19 cellular contexts compared by ENCODE assay signal in the genomic region with DNA sequence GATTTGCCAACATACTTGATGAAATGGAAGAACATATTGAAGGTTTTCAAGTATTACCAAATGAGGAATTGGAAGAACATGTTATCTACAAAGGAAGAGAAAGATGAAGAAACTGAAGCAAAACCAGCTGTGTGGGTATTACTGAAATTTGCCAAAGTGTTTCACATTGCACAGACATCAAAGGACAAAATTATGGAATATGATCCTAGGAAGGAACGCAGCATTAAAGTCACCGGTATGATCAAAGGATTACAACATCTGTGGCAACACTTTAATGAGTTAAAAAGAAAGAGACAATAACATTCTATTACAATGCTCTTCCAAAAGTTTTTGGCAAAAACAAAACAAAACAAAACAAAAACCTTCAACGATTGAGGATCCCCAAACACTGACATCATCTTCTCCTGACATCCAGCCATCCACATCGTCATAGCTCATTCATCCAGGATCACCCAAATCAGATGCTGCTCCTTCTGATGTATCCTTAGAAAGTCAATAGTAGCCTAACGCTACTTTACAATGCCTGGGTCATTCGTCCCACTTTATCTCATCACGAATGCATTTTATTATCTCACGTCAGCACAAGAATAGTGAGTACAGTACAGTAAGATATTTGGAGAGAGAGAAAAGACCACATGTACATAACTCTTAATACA.
DNase-seq lines count a peak whose midpoint lies in the region; ATAC-seq, FAIRE-seq and TF ChIP-seq lines count a peak whose summit lies in the region.
"Had no signal": no experiment of that assay in that cellular context is flagged by ENCODE, and none has a peak within 500 bp of the region (broad histone marks: within the 10 kb centered on the region; RNA-seq: fewer than 3 reads in every experiment).

No MANE protein-coding gene starts in this region.

- no peak overlapping the region for H2BK20ac ChIP-seq in H1 (ENCODE audit: low read length)

- TF ChIP-seq EP300 in H1 (IDR thresholded peaks at IDR 0.05; ENCODE audit: borderline replicate concordance in 1 of 2, low read depth in 2 of 2, low read length in 2 of 2): no peak

- no peak overlapping the region for H2BK15ac ChIP-seq in H1 (ENCODE audit: low read length)

- H4K5ac ChIP-seq in H1 (ENCODE audit: insufficient read length, low read depth, low read length): no peak overlapping the region

- no peak overlapping the region for H2AFZ ChIP-seq in H1 (ENCODE audit: low read length)
- H2AFZ ChIP-seq in keratinocyte (ENCODE audit: control insufficient read depth, low read length): no peak overlapping the region
- H2AFZ ChIP-seq: GM23338 had no signal

- DNase-seq in left ventricle myocardium superior: no peak
- no peak for DNase-seq in heart right ventricle
- DNase-seq in H1 (ENCODE audit: low read depth in 1 of 2, low spot score in 2 of 2): no peak
- DNase-seq in keratinocyte (ENCODE audit: low read depth, low spot score): no peak
- DNase-seq in SJCRH30: no peak
- DNase-seq: Calu3; CD8-positive, alpha-beta T cell; DMS 273 treated with DMSO at 0.1 percent for 48 hours; DMS53; DND-41; EL; H9 had no signal

- ATAC-seq in left ventricle myocardium superior: peak; percentile 40
- no peak for ATAC-seq in heart right ventricle
- ATAC-seq in GM18867 (IDR thresholded peaks at IDR 0.05; ENCODE audit: unreplicated experiment): no peak
- ATAC-seq in HG02623 (IDR thresholded peaks at IDR 0.05; ENCODE audit: unreplicated experiment): no peak
- ATAC-seq: CD8-positive, alpha-beta T cell; GM12878; GM23338; HepG2 had no signal

- no peak for TF ChIP-seq RAD21 in H1 (IDR thresholded peaks at IDR 0.05 in 1 of 2, conservative IDR thresholded peaks at IDR 0.05 in 1 of 2; ENCODE audit: low read depth in 2 of 2, low read length in 2 of 2)

- no peaks in the 10 kb centered on the region for H3K23me2 ChIP-seq in H1 (ENCODE audit: low read depth, low read length)

- H3K9me3 ChIP-seq in heart right ventricle (no peaks in the 10 kb centered on the region), H1 (ENCODE audit: insufficient read depth in 2 of 2, low read depth in 1 of 2, low read length in 1 of 2) (no peaks in the 10 kb centered on the region), keratinocyte (ENCODE audit: control insufficient read depth, low read depth, low read length) (no peaks in the 10 kb centered on the region), SJCRH30 (replicated peaks) (no peaks in the 10 kb centered on the region)
- H3K9me3 ChIP-seq: BLaER1 treated with 17β-estradiol and CSF1 and Interleukin-3, amounts not matched to agents 10 nM and 100 nM had no signal

- no peak overlapping the region for H3K4ac ChIP-seq in H1 (replicated peaks; ENCODE audit: insufficient read length, low read depth, low read length)

- intact Hi-C loops in left ventricle myocardium superior (cut with micrococcal nuclease) (no loop called here), heart right ventricle (cut with DNase I) (no loop called here)

- no peak overlapping the region for H4K91ac ChIP-seq in H1 (replicated peaks; ENCODE audit: insufficient read length, low read length)

- H3K79me1 ChIP-seq in H1 (ENCODE audit: low read depth, low read length): no peaks in the 10 kb centered on the region

- H3K18ac ChIP-seq in H1 (ENCODE audit: extremely low read depth, low read length): no peak overlapping the region

- H3K4me2 ChIP-seq in H1 (ENCODE audit: insufficient read depth in 1 of 2, low read depth in 2 of 2, low read length in 2 of 2): no peak overlapping the region
- no peak overlapping the region for H3K4me2 ChIP-seq in keratinocyte (ENCODE audit: control insufficient read depth, extremely low read depth, insufficient read depth, low read depth, low read length)
- H3K4me2 ChIP-seq: BLaER1 treated with 17β-estradiol and CSF1 and Interleukin-3, amounts not matched to agents 10 nM and 100 nM; GM23338 had no signal

- H3K27me3 ChIP-seq in heart right ventricle (no peaks in the 10 kb centered on the region), H1 (replicated peaks in 1 of 4; ENCODE audit: control insufficient read depth in 3 of 4, extremely low read depth in 1 of 4, insufficient read depth in 3 of 4, low read length in 3 of 4) (no peaks in the 10 kb centered on the region), keratinocyte (ENCODE audit: control insufficient read depth, extremely low read depth, insufficient read depth, low read length) (no peaks in the 10 kb centered on the region), SJCRH30 (no peaks in the 10 kb centered on the region)
- H3K27me3 ChIP-seq: BLaER1 treated with 17β-estradiol and CSF1 and Interleukin-3, amounts not matched to agents 10 nM and 100 nM had no signal

- FAIRE-seq in H1 (lab: Jason Lieb, UNC) (peak; percentile 88), keratinocyte (lab: Jason Lieb, UNC) (peak; percentile 5)
- FAIRE-seq: GM12878, HepG2 had no signal

- no peak overlapping the region for H4K8ac ChIP-seq in H1 (ENCODE audit: extremely low read depth, insufficient read depth, low read length)

- H3K36me3 ChIP-seq in heart right ventricle: peaks cover 0 to 30% (median 0%) of the 10 kb centered on the region in 9 donors
- no peaks in the 10 kb centered on the region for H3K36me3 ChIP-seq in H1 (ENCODE audit: control insufficient read depth in 2 of 4, insufficient read depth in 4 of 4, low read length in 3 of 4)
- no peaks in the 10 kb centered on the region for H3K36me3 ChIP-seq in keratinocyte (ENCODE audit: control insufficient read depth in 2 of 2, extremely low read depth in 1 of 2, insufficient read depth in 2 of 2, low read length in 2 of 2)
- H3K36me3 ChIP-seq in SJCRH30: no peaks in the 10 kb centered on the region
- H3K36me3 ChIP-seq: BLaER1 treated with 17β-estradiol and CSF1 and Interleukin-3, amounts not matched to agents 10 nM and 100 nM had no signal

- no peak for TF ChIP-seq POLR2A in H1 (IDR thresholded peaks at IDR 0.05; ENCODE audit: control extremely low read depth in 1 of 2, low read depth in 2 of 2, low read length in 2 of 2)

- no peak overlapping the region for H3K56ac ChIP-seq in H1 (replicated peaks; ENCODE audit: insufficient read length, low read depth, low read length)

- no peak overlapping the region for H3K23ac ChIP-seq in H1 (ENCODE audit: insufficient read length)

- H2BK12ac ChIP-seq in H1 (ENCODE audit: low read depth, low read length): no peak overlapping the region

- no peaks in the 10 kb centered on the region for H3K9me1 ChIP-seq in keratinocyte (ENCODE audit: control insufficient read depth, extremely low read depth, insufficient read depth, low read length)

- H2BK5ac ChIP-seq in H1 (ENCODE audit: low read depth, low read length): no peak overlapping the region

- POLR2A ChIA-PET in H1 (lab: Charles Lee; ENCODE audit: partially characterized antibody): no interaction called here

- WGBS in heart right ventricle, 2 donors: 67 to 69% methylated on average over 8 of the region's 8 CpGs
- whole genome bisulfite sequencing in H1 (ENCODE audit: extremely low coverage in 1 of 2, insufficient coverage in 1 of 2, insufficient read length in 1 of 2, insufficient replicate concordance in 2 of 2, low coverage in 1 of 2, low lambda C conversion rate in 2 of 2, missing lambda C conversion rate in 1 of 2), 2 experiments: 89% methylated on average over 8 of the region's 8 CpGs; no CpG with 5 or more reads in 1 of the 2 experiments

- no peak overlapping the region for H3K9ac ChIP-seq in H1 (replicated peaks in 1 of 4; ENCODE audit: extremely low read depth in 1 of 4, low read depth in 3 of 4, low read length in 3 of 4)
- no peak overlapping the region for H3K9ac ChIP-seq in keratinocyte (ENCODE audit: control insufficient read depth, extremely low read depth, insufficient read depth, low read length)
- H3K9ac ChIP-seq: BLaER1 treated with 17β-estradiol and CSF1 and Interleukin-3, amounts not matched to agents 10 nM and 100 nM had no signal

- H4K20me1 ChIP-seq in H1 (replicated peaks in 1 of 2; ENCODE audit: control insufficient read depth in 1 of 2, insufficient read depth in 2 of 2, low read length in 2 of 2) (no peaks in the 10 kb centered on the region), keratinocyte (ENCODE audit: control insufficient read depth, extremely low read depth, insufficient read depth, low read length) (no peaks in the 10 kb centered on the region)
- H4K20me1 ChIP-seq: BLaER1 treated with 17β-estradiol and CSF1 and Interleukin-3, amounts not matched to agents 10 nM and 100 nM had no signal

- no peak overlapping the region for H3K14ac ChIP-seq in H1 (ENCODE audit: insufficient read length)

- H3K4me1 ChIP-seq in heart right ventricle: no peaks in the 10 kb centered on the region
- peaks cover 0 to 3% (median 0%) of the 10 kb centered on the region in 4 experiments; a peak in 1 of 7 replicates for H3K4me1 ChIP-seq in H1 (replicated peaks in 1 of 4; ENCODE audit: control insufficient read depth in 3 of 4, insufficient read depth in 4 of 4, low read length in 3 of 4)
- peaks cover 6% of the 10 kb centered on the region for H3K4me1 ChIP-seq in keratinocyte (ENCODE audit: control insufficient read depth, extremely low read depth, insufficient read depth, low read length)
- H3K4me1 ChIP-seq in SJCRH30: no peaks in the 10 kb centered on the region
- H3K4me1 ChIP-seq: BLaER1 treated with 17β-estradiol and CSF1 and Interleukin-3, amounts not matched to agents 10 nM and 100 nM had no signal

- H3K4me3 ChIP-seq in heart right ventricle (no peak overlapping the region), H1 (ENCODE audit: extremely low read depth in 1 of 4, insufficient read depth in 2 of 4, low read depth in 3 of 4, low read length in 4 of 4) (no peak overlapping the region), keratinocyte (ENCODE audit: control insufficient read depth in 2 of 3, extremely low read depth in 1 of 3, insufficient read depth in 2 of 3, low read depth in 1 of 3, low read length in 3 of 3) (no peak overlapping the region), SJCRH30 (no peak overlapping the region)
- H3K4me3 ChIP-seq: BLaER1 treated with 17β-estradiol and CSF1 and Interleukin-3, amounts not matched to agents 10 nM and 100 nM; GM12878; GM23338 had no signal

- no peak overlapping the region for H2BK120ac ChIP-seq in H1 (replicated peaks; ENCODE audit: low read depth, low read length)

- H3K79me2 ChIP-seq in H1 (ENCODE audit: control insufficient read depth in 1 of 2, insufficient read depth in 2 of 2, low read length in 2 of 2): no peaks in the 10 kb centered on the region
- H3K79me2 ChIP-seq in keratinocyte (ENCODE audit: control insufficient read depth, insufficient read depth, low read length): no peaks in the 10 kb centered on the region

- dilution Hi-C loops in keratinocyte (cut with MboI; ENCODE audit: extremely low pct_ligation_motif_present, low sequenced_read_pairs): no loop called here

- TF ChIP-seq CTCF in heart right ventricle (IDR thresholded peaks at IDR 0.05) (no peak), H1 (IDR thresholded peaks at IDR 0.05; ENCODE audit: control extremely low read depth in 1 of 3, insufficient read depth in 1 of 3, low read depth in 1 of 3, low read length in 3 of 3) (no peak), keratinocyte (optimal IDR thresholded peaks at IDR 0.05 in 1 of 3, IDR thresholded peaks at IDR 0.05 in 1 of 3, conservative IDR thresholded peaks at IDR 0.05 in 1 of 3; ENCODE audit: extremely low read depth in 1 of 3, insufficient read depth in 2 of 3, low read length in 3 of 3) (no peak)

- H2AK5ac ChIP-seq in H1 (ENCODE audit: low read depth, low read length): no peak overlapping the region

- CTCF ChIA-PET in H1 (lab: Charles Lee; ENCODE audit: partially characterized antibody): no interaction called here

- H3K27ac ChIP-seq in heart right ventricle (no peak overlapping the region), H1 (ENCODE audit: low read depth, low read length) (no peak overlapping the region), keratinocyte (ENCODE audit: control insufficient read depth, insufficient read depth, low read length) (no peak overlapping the region), SJCRH30 (no peak overlapping the region)
- H3K27ac ChIP-seq: 22Rv1; BLaER1 treated with 17β-estradiol and CSF1 and Interleukin-3, amounts not matched to agents 10 nM and 100 nM had no signal
